Comparison of ENCODE assay signal across 19 cellular contexts in genomic region chr16:3959148-3959547, GRCh38.
A peak's percentile ranks its signal among the peaks of the same experiment; 100 is the strongest.
DNase-seq lines count a peak whose midpoint lies in the region; ATAC-seq, FAIRE-seq and TF ChIP-seq lines count a peak whose summit lies in the region.
"Had no signal": no experiment of that assay in that cellular context is flagged by ENCODE, and none has a peak within 500 bp of the region (broad histone marks: within the 10 kb centered on the region; RNA-seq: fewer than 3 reads in every experiment).

No MANE protein-coding gene starts in this region.

- CTCF ChIA-PET in K562 (lab: Yijun Ruan, JAX; ENCODE audit: low intra/inter-chr PET ratio) = no interaction called here

- FAIRE-seq in K562 (lab: Jason Lieb, UNC) = no peak

- no peak overlapping the region for H3K4me2 ChIP-seq in K562 (ENCODE audit: insufficient read depth, low read length)

- H3K4me3 ChIP-seq in cardiac muscle cell (no peak overlapping the region), K562 (no peak overlapping the region)
- H3K4me3 ChIP-seq: colonic mucosa, HAP-1, sigmoid colon, vagina had no signal

- TF ChIP-seq RAD21 in K562 (CRISPR knock-in tag; conservative IDR thresholded peaks at IDR 0.05 in 1 of 2, IDR thresholded peaks at IDR 0.05 in 1 of 2) = no peak

- BruUV-seq in K562 (replicated peaks; lab: Mats Ljungman, UMichigan) = no TSS peak

- H3K9ac ChIP-seq in K562 (ENCODE audit: insufficient read depth in 1 of 2, low read depth in 2 of 2, low read length in 2 of 2) = no peak overlapping the region

- POLR2A ChIA-PET in K562 (lab: Yijun Ruan, JAX) = interaction anchor here (0.7 kb wide), 1 partner anchor 12 kb away, joined by 3 read pairs; no protein-coding TSS in a partner anchor

- no peaks in the 10 kb centered on the region for H4K20me1 ChIP-seq in K562 (replicated peaks; ENCODE audit: control insufficient read depth, insufficient read depth, low read length)

- H3K27me3 ChIP-seq in cardiac muscle cell (no peaks in the 10 kb centered on the region), K562 (ENCODE audit: control insufficient read depth in 2 of 2, insufficient read depth in 2 of 2, low read length in 2 of 2) (peaks cover 40 to 68% of the 10 kb centered on the region in 2 experiments)
- H3K27me3 ChIP-seq: colonic mucosa, sigmoid colon, vagina had no signal

- H3K79me2 ChIP-seq in K562 (ENCODE audit: control insufficient read depth, insufficient read depth, low read length) = no peaks in the 10 kb centered on the region

- no peak overlapping the region for H2AFZ ChIP-seq in K562 (ENCODE audit: low read depth, low read length)

- no peak for TF ChIP-seq EP300 in K562 (IDR thresholded peaks at IDR 0.05; ENCODE audit: low read length)

- peak; percentile 17 to 79 for DNase-seq in cardiac muscle cell (ENCODE audit: low read depth in 1 of 2, low spot score in 1 of 2)
- DNase-seq in cardiac septum (ENCODE audit: low spot score) = no peak
- no peak for DNase-seq in K562 (ENCODE audit: extremely low read depth in 1 of 4, low spot score in 3 of 4)
- DNase-seq in iris pigment epithelial cell (ENCODE audit: low read depth) = peak; percentile 58
- no peak for DNase-seq in KG1 (lab: John Stamatoyannopoulos, UW)
- DNase-seq in C1 segment of cervical spinal cord (lab: John Stamatoyannopoulos, UW) = no peak
- DNase-seq: colonic mucosa, erythroblast, NCI-H1930, NCI-H69, RPMI8226, sigmoid colon, T-helper 1 cell had no signal

- H3K36me3 ChIP-seq in cardiac muscle cell = no peaks in the 10 kb centered on the region
- no peaks in the 10 kb centered on the region for H3K36me3 ChIP-seq in K562 (ENCODE audit: control insufficient read depth, insufficient read depth, low read length)
- H3K36me3 ChIP-seq: colonic mucosa, HAP-1, sigmoid colon, vagina had no signal

- no peak for TF ChIP-seq CTCF in cardiac muscle cell (IDR thresholded peaks at IDR 0.05; ENCODE audit: low read depth, low read length)
- no peak for TF ChIP-seq CTCF in K562 (IDR thresholded peaks at IDR 0.05 in 2 of 3, conservative IDR thresholded peaks at IDR 0.05 in 1 of 3; ENCODE audit: insufficient read depth in 2 of 3, low read depth in 1 of 3, low read length in 3 of 3)

- intact Hi-C loops in cardiac septum (cut with DNase I) = no loop called here
- intact Hi-C loops in K562 (cut with micrococcal nuclease) = no loop called here

- no peaks in the 10 kb centered on the region for H3K9me1 ChIP-seq in K562 (ENCODE audit: control insufficient read depth, insufficient read depth, low read length)

- WGBS in K562 (ENCODE audit: insufficient coverage, low coverage, missing lambda C conversion rate) = 0% methylated on average over 3 of the region's 3 CpGs

- H3K27ac ChIP-seq in cardiac muscle cell (no peak overlapping the region), K562 (ENCODE audit: extremely low read depth, low read depth, low read length) (no peak overlapping the region)
- H3K27ac ChIP-seq: colonic mucosa, vagina had no signal

- H3K4me1 ChIP-seq in cardiac muscle cell (ENCODE audit: low read depth) (no peaks in the 10 kb centered on the region), K562 (replicated peaks in 1 of 2; ENCODE audit: control insufficient read depth in 2 of 2, insufficient read depth in 2 of 2, low read length in 2 of 2) (peaks cover 0 to 4% of the 10 kb centered on the region in 2 experiments; a peak in 3 of 5 replicates)
- H3K4me1 ChIP-seq: colonic mucosa had no signal

- in situ Hi-C loops in K562 (cut with MboI) = no loop called here

- H3K9me3 ChIP-seq in cardiac muscle cell (ENCODE audit: low read depth) = no peaks in the 10 kb centered on the region
- no peaks in the 10 kb centered on the region for H3K9me3 ChIP-seq in K562 (replicated peaks; ENCODE audit: control insufficient read depth, insufficient read depth, low read depth, low read length)
- H3K9me3 ChIP-seq: colonic mucosa, HAP-1, sigmoid colon, vagina had no signal

- no peak for TF ChIP-seq POLR2A in K562 (conservative IDR thresholded peaks at IDR 0.05)

- no peak for ATAC-seq in K562
- no peak for ATAC-seq in GM18868 (IDR thresholded peaks at IDR 0.05; ENCODE audit: unreplicated experiment)
- ATAC-seq in GM21825 (IDR thresholded peaks at IDR 0.05; ENCODE audit: unreplicated experiment) = no peak
- ATAC-seq: activated naive CD4-positive, alpha-beta T cell treated with anti-CD3 and anti-CD28 coated beads, Interleukin-2, amount 50 U/mL, for 72 hours; stimulated activated effector memory CD8-positive, alpha-beta T cell treated with anti-CD3 and anti-CD28 coated beads, Interleukin-12 subunit alpha, Interleukin-12 subunit beta, amount 100 ng/mL, for 72 hours had no signal

TF ChIP-seq in K562, 482 proteins besides CTCF, POLR2A, EP300 and RAD21:
- TF ChIP-seq KDM1A (IDR thresholded peaks at IDR 0.05) = peak; percentile 51 to 52; a peak in 3 of 4 replicates
- TF ChIP-seq ZFP30 (CRISPR knock-in tag; IDR thresholded peaks at IDR 0.05; ENCODE audit: borderline replicate concordance) = no peak
- no peak for TF ChIP-seq THAP7 (CRISPR knock-in tag; IDR thresholded peaks at IDR 0.05)
- TF ChIP-seq ETS2 (tag; IDR thresholded peaks at IDR 0.05; ENCODE audit: borderline replicate concordance, poor library complexity, severe bottlenecking) = no peak

Comparison
In these comparisons a context has a peak if more than half of its experiments do, and no peak if none do; other contexts are left out.
1. DNase-seq: peak in cardiac muscle cell (2 of 2) and iris pigment epithelial cell (single experiment); none in cardiac septum (single experiment), K562 (0 of 4), KG1 (single experiment) and C1 segment of cervical spinal cord (0 of 14).